ENCODE assay signal across 8 cellular contexts in the genomic region with DNA sequence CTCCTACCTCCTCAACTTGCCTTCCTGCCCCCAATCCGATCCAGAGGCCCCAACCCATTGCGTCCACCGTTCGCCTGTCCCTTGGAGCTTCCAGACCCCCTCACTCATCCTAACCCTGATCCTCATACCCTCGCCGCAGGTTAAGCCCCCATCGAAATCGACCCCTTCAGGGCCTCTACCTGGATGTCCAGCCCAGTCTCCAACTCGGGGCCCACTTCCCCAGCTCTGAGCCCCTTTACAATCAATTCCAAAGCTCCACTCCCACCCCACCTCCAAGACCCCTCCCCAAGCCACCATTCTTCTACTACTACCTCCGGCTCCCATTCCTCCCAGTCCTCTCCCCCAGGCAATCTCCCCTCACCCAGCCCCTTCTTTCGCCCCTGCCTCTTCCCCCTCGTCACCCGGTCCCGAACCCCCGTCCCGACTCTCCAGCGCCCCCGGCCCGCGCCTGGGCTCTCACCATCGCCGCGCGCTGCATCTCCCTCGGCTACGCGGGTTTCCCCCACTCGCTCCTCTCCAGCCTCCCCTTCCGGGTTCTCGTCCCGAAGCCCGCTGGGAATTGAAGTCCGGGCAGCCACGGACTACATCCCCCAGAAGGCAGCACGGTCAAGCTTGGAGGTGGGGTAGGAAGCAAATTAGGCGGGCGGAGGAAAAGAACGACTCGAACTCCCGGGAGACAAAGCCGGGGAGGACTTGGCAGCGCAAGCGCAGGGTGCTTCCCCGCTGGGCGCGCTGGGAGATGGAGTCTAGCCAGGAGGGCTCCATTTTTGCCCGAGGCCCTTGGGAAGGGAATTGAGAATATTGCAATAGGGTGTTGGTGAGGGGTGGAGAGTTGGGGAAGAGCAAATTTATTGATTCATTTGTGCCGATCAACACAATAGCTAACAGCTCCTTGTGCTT. TPM values are rescaled to one million over a fixed set of nuclear protein-coding genes. Genes with fewer than 3 reads are reported as not detected.
DNase-seq lines count a peak whose midpoint lies in the region; ATAC-seq and TF ChIP-seq lines count a peak whose summit lies in the region.

A gene with protein sequence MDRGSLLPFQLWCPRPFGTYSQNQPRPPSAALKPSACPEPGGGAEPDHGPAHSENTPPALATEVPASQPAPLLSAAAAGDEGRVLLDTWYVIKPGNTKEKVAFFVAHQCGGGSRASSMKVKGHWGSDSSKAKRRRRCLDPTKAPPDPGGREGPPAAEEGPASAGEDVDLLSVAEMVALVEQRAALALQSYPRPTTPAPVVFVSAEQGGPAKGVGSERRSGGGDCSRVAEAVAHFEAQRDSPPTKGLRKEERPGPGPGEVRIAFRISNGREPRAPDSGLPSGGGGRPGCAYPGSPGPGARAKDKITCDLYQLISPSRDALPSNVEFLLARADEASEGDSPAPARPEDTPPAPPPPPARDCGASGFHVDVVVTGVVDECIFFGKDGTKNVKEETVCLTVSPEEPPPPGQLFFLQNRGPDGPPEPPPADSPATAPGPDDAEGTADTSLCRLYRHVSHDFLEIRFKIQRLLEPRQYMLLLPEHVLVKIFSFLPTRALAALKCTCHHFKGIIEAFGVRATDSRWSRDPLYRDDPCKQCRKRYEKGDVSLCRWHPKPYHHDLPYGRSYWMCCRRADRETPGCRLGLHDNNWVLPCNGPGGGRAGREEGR (minus strand): TSS at position 508 of the 900 bp plus-strand sequence. CDS start 17,401 bp downstream, outside the sequence.

- intact Hi-C loops in PC-9 (cut with micrococcal nuclease; ENCODE audit: unreplicated experiment): loop anchor here (2.0 kb wide), 1 partner anchor 38 kb away; a partner anchor contains a TSS

- CTCF ChIA-PET in PC-9 (lab: Charles Lee): interaction anchor here (0.6 to 1.2 kb wide), 4 partner anchors 39 to 155 kb away, joined by 3 to 12 read pairs (median 8); a partner anchor contains a TSS

- peak within 1 kb of the TSS; percentile 92 for H3K4me3 ChIP-seq in Jurkat, Clone E6-1 (ENCODE audit: low read length)
- H3K4me3 ChIP-seq in PC-9 (peak within 1 kb of the TSS; percentile 93), epithelial cell of proximal tubule (ENCODE audit: low read depth, low read length) (peak within 1 kb of the TSS; percentile 95)

- peak within 1 kb of the TSS; percentile 95 for H3K4me2 ChIP-seq in PC-9

- H3K9me3 ChIP-seq in PC-9 (ENCODE audit: insufficient read depth, low read depth): no peaks in the 10 kb centered on the region

- TF ChIP-seq CTCF in PC-9 (conservative IDR thresholded peaks at IDR 0.05) (no peak; the same call in 1 of the 2 replicates), epithelial cell of proximal tubule (conservative IDR thresholded peaks at IDR 0.05; ENCODE audit: low read depth, low read length) (peak; percentile 31)

- H3K27ac ChIP-seq in PC-9: peak within 1 kb of the TSS; percentile 46

- H2AFZ ChIP-seq in PC-9: peak within 1 kb of the TSS; percentile 79

- no TSS peak for BruUV-seq in PC-9 (replicated peaks; lab: Mats Ljungman, UMichigan)

- POLR2A ChIA-PET in PC-9 (lab: Charles Lee; ENCODE audit: unreplicated experiment): interaction anchor here (0.5 to 0.9 kb wide), 7 partner anchors 11 to 217 kb away, joined by 3 to 29 read pairs (median 4); a partner anchor contains a TSS

- H4K20me1 ChIP-seq in PC-9 (ENCODE audit: insufficient read depth): peaks cover 18% of the 10 kb centered on the region; the same call in 1 of the 2 replicates

- DNase-seq in DMS153 treated with DMSO at 0.1 percent for 48 hours (lab: John Stamatoyannopoulos, UW; ENCODE audit: unreplicated experiment): peak; percentile 97
- peak; percentile 97 for DNase-seq in Jurkat, Clone E6-1 (ENCODE audit: low read depth, low spot score)
- DNase-seq in PC-9: peak; percentile 94 to 97
- peak; percentile 92 for DNase-seq in activated T-cell treated with anti-CD3 and anti-CD28 coated beads, Interleukin-2, amount 50 U/mL, for 1 hour
- peak; percentile 88 for DNase-seq in epithelial cell of proximal tubule (ENCODE audit: low read depth)
- peak; percentile 97 for DNase-seq in mucosa of gallbladder (ENCODE audit: low spot score)
- DNase-seq in stimulated activated CD8-positive, alpha-beta memory T cell treated with anti-CD3 and anti-CD28 coated beads, Interleukin-4, amount 100 ng/mL, for 4 hours (ENCODE audit: low read depth in 2 of 2, low spot score in 1 of 2): peak; percentile 84 to 85

- H3K4me1 ChIP-seq in PC-9 (replicated peaks; ENCODE audit: insufficient read depth): peaks cover 9% of the 10 kb centered on the region

- H3K27me3 ChIP-seq in PC-9 (ENCODE audit: insufficient read depth, low read depth): no peaks in the 10 kb centered on the region

- H3K79me2 ChIP-seq in PC-9 (ENCODE audit: low read depth): peaks cover 51% of the 10 kb centered on the region

- peaks cover 4% of the 10 kb centered on the region; the same call in 1 of the 2 replicates for H3K36me3 ChIP-seq in PC-9 (ENCODE audit: low read depth)

- H3F3A ChIP-seq in PC-9 (ENCODE audit: insufficient read depth, low read depth): peaks cover 22% of the 10 kb centered on the region; the same call in 1 of the 2 replicates

- no peaks in the 10 kb centered on the region for H3K9me2 ChIP-seq in PC-9 (ENCODE audit: insufficient read depth)

- peak; percentile 95 for ATAC-seq in GM21529 (IDR thresholded peaks at IDR 0.05; ENCODE audit: unreplicated experiment)

RNA-seq across cellular contexts. Expression of the gene that starts here (rescaled TPM):
- 11.5 TPM for polyA plus RNA-seq in Jurkat, Clone E6-1 (2012; ENCODE audit: insufficient read depth, insufficient read length)
- total RNA-seq in PC-9 (2021) (33.3 and 45.5 TPM in 2 replicates), epithelial cell of proximal tubule (6.6 and 11.5 TPM in 2 replicates), mucosa of gallbladder (22.0 TPM)

Comparison
In these comparisons a context has a peak if more than half of its experiments do, and no peak if none do; other contexts are left out.
1. Peak in every context shown above with its lines: DNase-seq, ATAC-seq, H3K4me3 ChIP-seq and H3K27ac ChIP-seq.